ENCODE assay signal across 8 cellular contexts in the genomic region with DNA sequence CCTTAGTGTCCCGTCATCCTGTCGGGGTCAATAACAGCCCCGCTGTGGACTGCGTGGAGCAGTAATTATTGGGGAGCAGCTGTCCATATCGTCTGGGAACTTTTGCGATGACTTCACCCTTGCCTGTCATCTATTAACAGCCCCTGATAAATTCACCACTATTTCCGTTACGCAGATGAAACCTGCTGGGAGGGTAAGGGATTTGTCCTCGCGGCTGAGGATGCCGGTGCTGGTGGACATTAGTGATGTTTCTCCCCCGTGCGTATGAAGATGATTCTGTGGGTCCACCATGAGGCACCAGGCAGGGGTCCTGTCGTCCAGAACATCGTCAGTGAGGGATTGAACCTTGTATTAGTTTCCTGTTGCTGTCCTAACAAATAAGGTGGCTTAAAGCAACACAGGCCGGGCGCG. TPM values are rescaled to one million over a fixed set of nuclear protein-coding genes. Genes with fewer than 3 reads are reported as not detected.
DNase-seq lines count a peak whose midpoint lies in the region; ATAC-seq and TF ChIP-seq lines count a peak whose summit lies in the region.

No MANE protein-coding gene starts in this region.

- H3K4me3 ChIP-seq in Panc1 (ENCODE audit: low read depth in 2 of 2, low read length in 2 of 2) (peak overlapping the region; percentile 76 to 81), esophagus muscularis mucosa (peak overlapping the region; percentile 75 to 98 (median 92)), rectal smooth muscle tissue (ENCODE audit: low read length) (peak overlapping the region; percentile 73)

- no peak overlapping the region for H3K9ac ChIP-seq in rectal smooth muscle tissue (ENCODE audit: low read length)

- no peak for TF ChIP-seq POLR2A in esophagus muscularis mucosa (IDR thresholded peaks at IDR 0.05; ENCODE audit: low read depth)

- POLR2A ChIA-PET in Panc1 (lab: Charles Lee), result interaction anchor here (0.7 kb wide), 1 partner anchor 21 kb away, joined by 5 read pairs; no protein-coding TSS in a partner anchor

- no peak for TF ChIP-seq EP300 in esophagus muscularis mucosa (IDR thresholded peaks at IDR 0.05)

- H3K4me1 ChIP-seq in Panc1 (ENCODE audit: control insufficient read depth, insufficient read depth, low read length) (peaks cover 3% of the 10 kb centered on the region; the same call in 1 of the 2 replicates), esophagus muscularis mucosa (peaks cover 8 to 20% (median 17%) of the 10 kb centered on the region in 4 donors), rectal smooth muscle tissue (ENCODE audit: control insufficient read depth, insufficient read depth, low read length) (peaks cover 6% of the 10 kb centered on the region)

- in situ Hi-C loops in Panc1 (cut with HindIII; ENCODE audit: low pct_unique_long_range_greater_than_20kb, low sequenced_read_pairs), result no loop called here

- H3K36me3 ChIP-seq in Panc1 (ENCODE audit: control insufficient read depth, insufficient read depth, low read length), result no peaks in the 10 kb centered on the region; the same call in 1 of the 2 replicates
- peaks cover 0 to 9% (median 0%) of the 10 kb centered on the region in 4 donors for H3K36me3 ChIP-seq in esophagus muscularis mucosa
- H3K36me3 ChIP-seq in rectal smooth muscle tissue (ENCODE audit: control insufficient read depth, insufficient read depth, low read length), result peaks cover 2% of the 10 kb centered on the region

- intact Hi-C loops in Panc1 (cut with micrococcal nuclease; ENCODE audit: unreplicated experiment), result no loop called here
- intact Hi-C loops in esophagus muscularis mucosa (cut with DNase I), result no loop called here

- DNase-seq in ELR (ENCODE audit: low read depth), result peak; percentile 16
- no peak for DNase-seq in Panc1 (ENCODE audit: low read depth, low spot score)
- no peak for DNase-seq in esophagus muscularis mucosa (ENCODE audit: extremely low spot score)
- no peak for DNase-seq in HUDEP-2 (lab: John Stamatoyannopoulos, UW; ENCODE audit: unreplicated experiment in 76 of 76)
- DNase-seq in putamen (ENCODE audit: low spot score), result no peak

- WGBS in esophagus muscularis mucosa, result 73% methylated on average over 18 of the region's 18 CpGs

- H3K27me3 ChIP-seq in Panc1 (ENCODE audit: control insufficient read depth, insufficient read depth, low read length) (no peaks in the 10 kb centered on the region), esophagus muscularis mucosa (no peaks in the 10 kb centered on the region), rectal smooth muscle tissue (ENCODE audit: control insufficient read depth, insufficient read depth, low read length) (no peaks in the 10 kb centered on the region)

- BruUV-seq in Panc1 (replicated peaks; lab: Mats Ljungman, UMichigan), result no TSS peak

- H3K27ac ChIP-seq in Panc1 (ENCODE audit: low read length), result peak overlapping the region; percentile 84
- peak overlapping the region; percentile 94 to 99 (median 98) for H3K27ac ChIP-seq in esophagus muscularis mucosa (replicated peaks in 1 of 4)
- peak overlapping the region; percentile 96 for H3K27ac ChIP-seq in rectal smooth muscle tissue (ENCODE audit: low read depth, low read length)

- ATAC-seq in Panc1 (no peak), GM21381 (IDR thresholded peaks at IDR 0.05; ENCODE audit: unreplicated experiment) (no peak), GM21576 (IDR thresholded peaks at IDR 0.05; ENCODE audit: unreplicated experiment) (no peak)

- CTCF ChIA-PET in Panc1 (lab: Charles Lee), result interaction anchor here (0.5 to 0.6 kb wide), 2 partner anchors 8 to 22 kb away, joined by 3 to 4 read pairs; no protein-coding TSS in a partner anchor

- peaks cover 6% of the 10 kb centered on the region; the same call in 1 of the 2 replicates for H3K9me3 ChIP-seq in Panc1 (ENCODE audit: control insufficient read depth, insufficient read depth, low read depth, low read length)
- no peaks in the 10 kb centered on the region for H3K9me3 ChIP-seq in esophagus muscularis mucosa

- no peak for TF ChIP-seq CTCF in Panc1 (IDR thresholded peaks at IDR 0.05)
- TF ChIP-seq CTCF in esophagus muscularis mucosa (IDR thresholded peaks at IDR 0.05), result no peak

RNA-seq across cellular contexts. Expression of a gene that starts 1.0 kb away (rescaled TPM):
- total RNA-seq in Panc1 (2021; ENCODE audit: unreplicated experiment) (77.3 TPM), esophagus muscularis mucosa (10 to 100 TPM; 41.9 to 47.2 (median 43.9) TPM)
- 161 TPM for polyA plus RNA-seq in Panc1 (2012; ENCODE audit: insufficient read length)

RNA-seq across cellular contexts. Expression of a gene that starts 26.1 kb away (rescaled TPM):
- total RNA-seq in Panc1 (2021; ENCODE audit: unreplicated experiment) (23.9 TPM), esophagus muscularis mucosa (not detected)
- polyA plus RNA-seq in Panc1 (2012; ENCODE audit: insufficient read length), result 37.3 TPM

RNA-seq across cellular contexts. Expression of a gene that starts 27.7 kb away (rescaled TPM):
- total RNA-seq in Panc1 (2021; ENCODE audit: unreplicated experiment) (67.9 TPM), esophagus muscularis mucosa (10 to 100 TPM; 33.8 to 61.6 (median 46.8) TPM)
- polyA plus RNA-seq in Panc1 (2012; ENCODE audit: insufficient read length), result 76.9 TPM

RNA-seq across cellular contexts. Expression of a gene that starts 53.9 kb away (rescaled TPM):
- 9.1 TPM for total RNA-seq in Panc1 (2021; ENCODE audit: unreplicated experiment)
- 8.3 TPM for polyA plus RNA-seq in Panc1 (2012; ENCODE audit: insufficient read length)
- not detected for total RNA-seq in esophagus muscularis mucosa

Comparison
In these comparisons a context has a peak if more than half of its experiments do, and no peak if none do; other contexts are left out.
1. RNA of a gene that starts 26.1 kb away (total RNA-seq): 23.9 TPM in Panc1 (single experiment); not detected in esophagus muscularis mucosa; every median in the first group is over 10 times any median in the second.
2. Peak in every context shown above with its lines, with median percentiles within 50 percentile points of each other: H3K27ac ChIP-seq and H3K4me3 ChIP-seq.